In genomic region chr12:12616512-12617275, GRCh38 we compare ENCODE assay signal across 11 cellular contexts. TPM values are rescaled to one million over a fixed set of nuclear protein-coding genes. Genes with fewer than 3 reads are reported as not detected.
DNase-seq lines count a peak whose midpoint lies in the region; ATAC-seq and TF ChIP-seq lines count a peak whose summit lies in the region.
"Had no signal": no experiment of that assay in that cellular context is flagged by ENCODE, and none has a peak within 500 bp of the region (broad histone marks: within the 10 kb centered on the region; RNA-seq: fewer than 3 reads in every experiment).

No MANE protein-coding gene starts in this region.

- H3K4me3 Mint-ChIP-seq in naive thymus-derived CD8-positive, alpha-beta T cell, result peak overlapping the region in 9 of 10 donors; percentile 23 to 76 (median 46)
- no peak overlapping the region for H3K4me3 Mint-ChIP-seq in osteocyte (ENCODE audit: unreplicated experiment)

- in situ Hi-C loops in G401 (cut with HindIII; ENCODE audit: low sequenced_read_pairs), result no loop called here

- peak overlapping the region; percentile 45 for H3K27ac ChIP-seq in caudate nucleus (ENCODE audit: low read depth, low read length)
- H3K27ac ChIP-seq: breast epithelium, testis had no signal

- no peaks in the 10 kb centered on the region for H3K27me3 Mint-ChIP-seq in naive thymus-derived CD8-positive, alpha-beta T cell
- H3K27me3 Mint-ChIP-seq in osteocyte (ENCODE audit: unreplicated experiment), result no peaks in the 10 kb centered on the region

- POLR2A ChIA-PET in naive thymus-derived CD8-positive, alpha-beta T cell (lab: Charles Lee), result interaction anchor here (0.5 to 1.1 kb wide), 4 partner anchors 102 to 242 kb away, joined by 3 to 4 read pairs (median 3); no protein-coding TSS in a partner anchor

- peak overlapping the region; percentile 15 to 93 (median 78) for H3K27ac Mint-ChIP-seq in naive thymus-derived CD8-positive, alpha-beta T cell
- no peak overlapping the region for H3K27ac Mint-ChIP-seq in osteocyte (ENCODE audit: unreplicated experiment)

- H3K9me3 Mint-ChIP-seq in naive thymus-derived CD8-positive, alpha-beta T cell, result peaks cover 0 to 2% (median 0%) of the 10 kb centered on the region in 9 donors
- H3K9me3 Mint-ChIP-seq in osteocyte (ENCODE audit: unreplicated experiment), result no peaks in the 10 kb centered on the region

- DNase-seq in G401 (ENCODE audit: low spot score) (peak; percentile 69), NCI-H82 (lab: John Stamatoyannopoulos, UW) (peak; percentile 36), caudate nucleus (lab: John Stamatoyannopoulos, UW) (peak in 3 of 61 donors; percentile 15 to 20 (median 17)), osteocyte (ENCODE audit: extremely low spot score, unreplicated experiment) (no peak), CD1c-positive myeloid dendritic cell (ENCODE audit: extremely low spot score) (no peak)
- DNase-seq in naive thymus-derived CD8-positive, alpha-beta T cell, result peak in 3 of 10 donors; percentile 21 to 36 (median 28)
- DNase-seq: NCI-H2081 treated with DMSO at 0.1 percent for 48 hours, OCI-M1, testis had no signal

- no peak for TF ChIP-seq CTCF in osteocyte (IDR thresholded peaks at IDR 0.05)

- H3K4me1 Mint-ChIP-seq in naive thymus-derived CD8-positive, alpha-beta T cell, result peaks cover 34 to 77% (median 75%) of the 10 kb centered on the region in 4 donors
- H3K4me1 Mint-ChIP-seq in osteocyte (ENCODE audit: unreplicated experiment), result peaks cover 18% of the 10 kb centered on the region

- H3K36me3 Mint-ChIP-seq in naive thymus-derived CD8-positive, alpha-beta T cell, result peaks cover 5 to 36% (median 9%) of the 10 kb centered on the region in 3 donors
- H3K36me3 Mint-ChIP-seq in osteocyte (ENCODE audit: unreplicated experiment), result peaks cover 11% of the 10 kb centered on the region

- ATAC-seq in naive thymus-derived CD8-positive, alpha-beta T cell, result peak in 1 of 2 donors; percentile 15
- no peak for ATAC-seq in GM18502 (IDR thresholded peaks at IDR 0.05; ENCODE audit: poor library complexity, unreplicated experiment)

RNA-seq across cellular contexts. Expression of gene CREBL2, which starts 5.0 kb away (rescaled TPM):
- total RNA-seq in G401 (2014; rRNA removed; shearing (Covaris generic)), result 7.8 and 19.0 TPM in 2 replicates
- total RNA-seq in naive thymus-derived CD8-positive, alpha-beta T cell, result 10 to 100 TPM; 35.1 to 35.5 TPM
- polyA plus RNA-seq in naive thymus-derived CD8-positive, alpha-beta T cell, result 10 to 100 TPM; 36.5 to 46.8 (median 44.7) TPM
- total RNA-seq in osteocyte, result 15.1 and 16.3 TPM in 2 replicates

RNA-seq across cellular contexts. Expression of gene DUSP16, which starts 54.0 kb away (rescaled TPM):
- total RNA-seq in G401 (2014; rRNA removed; shearing (Covaris generic)), result 16.2 and 29.6 TPM in 2 replicates
- total RNA-seq in naive thymus-derived CD8-positive, alpha-beta T cell, result 10 to 100 TPM; 27.0 to 30.4 TPM
- 1 to 10 TPM; 4.5 to 4.7 (median 4.6) TPM for polyA plus RNA-seq in naive thymus-derived CD8-positive, alpha-beta T cell
- total RNA-seq in osteocyte, result 9.6 and 10.3 TPM in 2 replicates

Comparison
In these comparisons a context has a peak if more than half of its experiments do, and no peak if none do; other contexts are left out.
1. DNase-seq: peak in G401 (single experiment) and NCI-H82 (single experiment); none in osteocyte (single experiment) and CD1c-positive myeloid dendritic cell (single experiment).